Comparison of ENCODE assay signal across 8 cellular contexts in genomic region chr11:68839953-68840641, GRCh38. TPM values are rescaled to one million over a fixed set of nuclear protein-coding genes. Genes with fewer than 3 reads are reported as not detected.
DNase-seq lines count a peak whose midpoint lies in the region; ATAC-seq and TF ChIP-seq lines count a peak whose summit lies in the region.

No MANE protein-coding gene starts in this region.

- H3K9me2 ChIP-seq in Karpas-422 (replicated peaks; ENCODE audit: insufficient read depth, low read length), result no peaks in the 10 kb centered on the region

- peak overlapping the region; percentile 91 for H3K27ac Mint-ChIP-seq in activated CD8-positive, alpha-beta T cell treated with anti-CD3 and anti-CD28 coated beads for 36 hours

- no peak for ATAC-seq in activated CD8-positive, alpha-beta T cell treated with anti-CD3 and anti-CD28 coated beads for 36 hours

- no peaks in the 10 kb centered on the region for H3K36me3 Mint-ChIP-seq in activated CD8-positive, alpha-beta T cell treated with anti-CD3 and anti-CD28 coated beads for 36 hours (ENCODE audit: low read depth)

- POLR2A ChIA-PET in activated CD8-positive, alpha-beta T cell treated with anti-CD3 and anti-CD28 coated beads for 36 hours (lab: Charles Lee), result interaction anchor here (0.5 to 2.1 kb wide), 3 partner anchors 10 to 70 kb away, joined by 3 to 7 read pairs (median 4); no protein-coding TSS in a partner anchor

- H3K9me3 ChIP-seq in Karpas-422 (ENCODE audit: low read length), result no peaks in the 10 kb centered on the region

- no peaks in the 10 kb centered on the region for H4K20me1 ChIP-seq in Karpas-422 (ENCODE audit: insufficient read depth, low read depth, low read length)

- intact Hi-C loops in activated CD8-positive, alpha-beta T cell treated with anti-CD3 and anti-CD28 coated beads for 36 hours (cut with micrococcal nuclease), result no loop called here

- peak overlapping the region; percentile 85 for H3K27ac ChIP-seq in Karpas-422 (ENCODE audit: low read length)

- H3K4me3 Mint-ChIP-seq in activated CD8-positive, alpha-beta T cell treated with anti-CD3 and anti-CD28 coated beads for 36 hours, result peak overlapping the region; percentile 80

- H2AFZ ChIP-seq in Karpas-422 (ENCODE audit: low read length), result peak overlapping the region; percentile 44

- peak overlapping the region; percentile 70 for H3K4me3 ChIP-seq in Karpas-422 (ENCODE audit: low read length)

- H3K36me3 ChIP-seq in Karpas-422 (ENCODE audit: insufficient read depth, low read length), result no peaks in the 10 kb centered on the region

- H3K4me1 Mint-ChIP-seq in activated CD8-positive, alpha-beta T cell treated with anti-CD3 and anti-CD28 coated beads for 36 hours (ENCODE audit: low read depth), result peaks cover 59% of the 10 kb centered on the region

- peaks cover 55% of the 10 kb centered on the region for H3K4me1 ChIP-seq in Karpas-422 (ENCODE audit: low read length)

- no peak for TF ChIP-seq CTCF in activated CD8-positive, alpha-beta T cell treated with anti-CD3 and anti-CD28 coated beads for 36 hours (IDR thresholded peaks at IDR 0.05)

- H3K79me2 ChIP-seq in Karpas-422 (ENCODE audit: low read length), result 0 out of 2 replicates have a peak, but pooled peaks cover 6% of the 10 kb centered on the region

- H3K9me3 Mint-ChIP-seq in activated CD8-positive, alpha-beta T cell treated with anti-CD3 and anti-CD28 coated beads for 36 hours, result no peaks in the 10 kb centered on the region

- CTCF ChIA-PET in activated CD8-positive, alpha-beta T cell treated with anti-CD3 and anti-CD28 coated beads for 36 hours (lab: Charles Lee), result no interaction called here

- H3K4me2 ChIP-seq in Karpas-422 (ENCODE audit: low read depth, low read length, poor library complexity, severe bottlenecking), result peak overlapping the region; percentile 81

- H3K27me3 ChIP-seq in Karpas-422 (ENCODE audit: low read length), result no peaks in the 10 kb centered on the region

- H3K27me3 Mint-ChIP-seq in activated CD8-positive, alpha-beta T cell treated with anti-CD3 and anti-CD28 coated beads for 36 hours, result no peaks in the 10 kb centered on the region

- peak overlapping the region; percentile 78 for H3K9ac ChIP-seq in Karpas-422 (ENCODE audit: low read length)

- DNase-seq in NCI-H1417 (lab: John Stamatoyannopoulos, UW) (peak; percentile 25 to 69 (median 48)), NCI-H1417 treated with DMSO at 0.1 percent for 48 hours (lab: John Stamatoyannopoulos, UW) (no peak), Karpas-422 (peak; percentile 74), glomerular endothelial cell (ENCODE audit: extremely low read depth, low read depth, low spot score) (peak; percentile 37), retina (peak; percentile 39), NCI-H1048 (lab: John Stamatoyannopoulos, UW) (no peak), occipital lobe (lab: John Stamatoyannopoulos, UW) (no peak)
- DNase-seq in activated CD8-positive, alpha-beta T cell treated with anti-CD3 and anti-CD28 coated beads for 36 hours, result peak; percentile 37

RNA-seq across cellular contexts. Expression of gene CPT1A, which starts 1.6 kb away (rescaled TPM):
- total RNA-seq in Karpas-422 (2014; rRNA removed; shearing (Covaris generic); ENCODE audit: low replicate concordance), result 13.1 and 15.2 TPM in 2 replicates
- total RNA-seq in activated CD8-positive, alpha-beta T cell treated with anti-CD3 and anti-CD28 coated beads for 36 hours, result 10 to 100 TPM; 17.5 TPM
- 31.9 and 67.0 TPM in 2 replicates for total RNA-seq in glomerular endothelial cell
- 5.5 TPM for total RNA-seq in occipital lobe

Comparison
In these comparisons a context has a peak if more than half of its experiments do, and no peak if none do; other contexts are left out.
1. DNase-seq: peak in NCI-H1417 (3 of 3), Karpas-422 (single experiment), activated CD8-positive, alpha-beta T cell treated with anti-CD3 and anti-CD28 coated beads for 36 hours (single experiment), glomerular endothelial cell (single experiment) and retina (single experiment); none in NCI-H1417 treated with DMSO at 0.1 percent for 48 hours (single experiment), NCI-H1048 (single experiment) and occipital lobe (single experiment).